21 cellular contexts compared by ENCODE assay signal in the genomic region with DNA sequence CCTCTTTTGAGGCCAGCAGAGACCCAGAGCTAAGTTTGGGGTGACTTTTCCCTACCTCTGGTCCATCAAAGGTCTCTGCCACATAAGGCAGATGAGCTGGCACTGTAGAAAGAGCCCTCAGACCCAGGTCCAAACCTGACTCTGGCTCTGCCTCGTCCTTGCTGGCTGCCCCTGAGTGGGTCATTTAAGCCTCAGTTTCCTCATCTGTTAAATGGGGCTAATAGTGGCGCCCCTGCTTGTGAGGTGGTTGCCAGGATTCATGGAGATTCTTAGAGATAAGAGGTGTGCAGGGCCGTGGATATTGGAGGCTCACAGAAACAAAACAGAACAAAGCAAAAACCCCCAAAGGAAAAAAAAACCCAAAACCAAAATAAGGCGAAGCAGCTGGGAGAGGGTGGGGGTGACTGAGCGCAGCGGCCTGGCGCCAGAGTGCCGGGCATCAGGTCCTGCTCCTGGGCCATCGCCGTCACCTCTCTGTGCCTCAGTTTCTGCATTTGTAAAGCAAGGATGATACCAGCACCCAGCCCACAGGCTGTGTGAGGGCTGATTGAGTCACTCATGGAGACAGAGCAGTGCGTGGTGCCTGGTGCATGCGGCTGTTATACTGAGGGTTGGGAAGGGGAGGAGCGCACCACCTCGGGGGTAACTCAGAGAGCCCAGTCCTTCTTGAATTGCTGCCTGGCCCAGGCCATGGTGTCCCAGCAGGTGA.
DNase-seq lines count a peak whose midpoint lies in the region; ATAC-seq and TF ChIP-seq lines count a peak whose summit lies in the region.
"Had no signal": no experiment of that assay in that cellular context is flagged by ENCODE, and none has a peak within 500 bp of the region (broad histone marks: within the 10 kb centered on the region; RNA-seq: fewer than 3 reads in every experiment).

No MANE protein-coding gene starts in this region.

- DNase-seq in activated naive CD8-positive, alpha-beta T cell treated with anti-CD3 and anti-CD28 coated beads, Interleukin-2, amount 10 ng/mL, durations not matched to agents 7 days and 5 days, result no peak
- DNase-seq in activated naive CD8-positive, alpha-beta T cell treated with anti-CD3 and anti-CD28 coated beads, Interleukin-2, amount 50 U/mL, for 24 hours, result no peak
- DNase-seq in MCF 10A (ENCODE audit: unreplicated experiment) (no peak), gastrocnemius medialis (no peak), HFFc6 (no peak), brain microvascular endothelial cell (no peak)
- DNase-seq: activated CD4-positive, CD25-positive, alpha-beta regulatory T cell treated with anti-CD3 and anti-CD28 coated beads, Interleukin-2, amount 50 U/mL, for 72 hours; cerebellar nuclear complex; dorsolateral prefrontal cortex; heart left ventricle; left colon; NCI-H748 treated with DMSO at 0.1 percent for 48 hours; stimulated activated CD4-positive, alpha-beta T cell treated with anti-CD3 and anti-CD28 coated beads, Interleukin-2, amount 100 ng/mL, for 24 hours had no signal

- no peaks in the 10 kb centered on the region for H3K9me3 Mint-ChIP-seq in activated naive CD8-positive, alpha-beta T cell treated with anti-CD3 and anti-CD28 coated beads, Interleukin-2, amount 10 ng/mL, durations not matched to agents 7 days and 5 days
- H3K9me3 Mint-ChIP-seq in activated naive CD8-positive, alpha-beta T cell treated with anti-CD3 and anti-CD28 coated beads, Interleukin-2, amount 50 U/mL, for 24 hours, result no peaks in the 10 kb centered on the region
- H3K9me3 Mint-ChIP-seq in MCF 10A (ENCODE audit: unreplicated experiment) (no peaks in the 10 kb centered on the region), HFFc6 (no peaks in the 10 kb centered on the region)
- H3K9me3 Mint-ChIP-seq: activated naive CD4-positive, alpha-beta T cell treated with anti-CD3 and anti-CD28 coated beads, Interleukin-2, amount 50 U/mL, for 72 hours; memory B cell had no signal

- no peaks in the 10 kb centered on the region for H3K36me3 ChIP-seq in HEK293 (ENCODE audit: control insufficient read depth in 2 of 2, insufficient read depth in 1 of 2, low read length in 2 of 2)
- no peaks in the 10 kb centered on the region for H3K36me3 ChIP-seq in gastrocnemius medialis
- H3K36me3 ChIP-seq in brain microvascular endothelial cell (replicated peaks), result no peaks in the 10 kb centered on the region
- H3K36me3 ChIP-seq: HAP-1, heart left ventricle, vagina had no signal

- peaks cover 4% of the 10 kb centered on the region; the same call in 1 of the 2 replicates for H3K4me1 ChIP-seq in HEK293 (ENCODE audit: control insufficient read depth, insufficient read depth, low read length)
- H3K4me1 ChIP-seq in gastrocnemius medialis, result peaks cover 30 to 36% of the 10 kb centered on the region in 2 donors
- H3K4me1 ChIP-seq: HAP-1 had no signal

- no TSS peak for BruUV-seq in MCF 10A (replicated peaks; lab: Mats Ljungman, UMichigan)

- peaks cover 8% of the 10 kb centered on the region for H3K27me3 Mint-ChIP-seq in activated naive CD8-positive, alpha-beta T cell treated with anti-CD3 and anti-CD28 coated beads, Interleukin-2, amount 10 ng/mL, durations not matched to agents 7 days and 5 days
- H3K27me3 Mint-ChIP-seq in activated naive CD8-positive, alpha-beta T cell treated with anti-CD3 and anti-CD28 coated beads, Interleukin-2, amount 50 U/mL, for 24 hours, result peaks cover 3% of the 10 kb centered on the region
- H3K27me3 Mint-ChIP-seq in MCF 10A (ENCODE audit: insufficient read depth, unreplicated experiment), result no peaks in the 10 kb centered on the region
- peaks cover 5% of the 10 kb centered on the region for H3K27me3 Mint-ChIP-seq in HFFc6 (ENCODE audit: insufficient read depth)

- H3K4me1 Mint-ChIP-seq in activated naive CD8-positive, alpha-beta T cell treated with anti-CD3 and anti-CD28 coated beads, Interleukin-2, amount 10 ng/mL, durations not matched to agents 7 days and 5 days, result peaks cover 39% of the 10 kb centered on the region
- H3K4me1 Mint-ChIP-seq in activated naive CD8-positive, alpha-beta T cell treated with anti-CD3 and anti-CD28 coated beads, Interleukin-2, amount 50 U/mL, for 24 hours, result peaks cover 8% of the 10 kb centered on the region
- H3K4me1 Mint-ChIP-seq in MCF 10A (ENCODE audit: insufficient read depth, unreplicated experiment) (peaks cover 67% of the 10 kb centered on the region), HFFc6 (ENCODE audit: low read depth) (peaks cover 62% of the 10 kb centered on the region)

- H3K9me3 ChIP-seq in HEK293 (ENCODE audit: control insufficient read depth, insufficient read depth, low read depth, low read length), result no peaks in the 10 kb centered on the region
- no peaks in the 10 kb centered on the region for H3K9me3 ChIP-seq in gastrocnemius medialis
- H3K9me3 ChIP-seq: HAP-1, heart left ventricle, vagina had no signal

- TF ChIP-seq POLR2A in gastrocnemius medialis (IDR thresholded peaks at IDR 0.05), result no peak

- intact Hi-C loops in MCF 10A (cut with micrococcal nuclease) (loop anchor here (5.0 kb wide), 2 partner anchors 44 to 109 kb away; no protein-coding TSS in a partner anchor), gastrocnemius medialis (cut with DNase I; ENCODE audit: low total_unique reads) (loop anchor here (5.0 kb wide), 1 partner anchor 84 kb away; no protein-coding TSS in a partner anchor)

- no peaks in the 10 kb centered on the region for H3K27me3 ChIP-seq in gastrocnemius medialis
- H3K27me3 ChIP-seq in brain microvascular endothelial cell (replicated peaks), result no peaks in the 10 kb centered on the region
- H3K27me3 ChIP-seq: dorsolateral prefrontal cortex, vagina had no signal

- CTCF ChIA-PET in HEK293 (lab: Yijun Ruan, JAX), result no interaction called here
- CTCF ChIA-PET in MCF 10A (lab: Yijun Ruan, JAX), result interaction anchor here (0.6 to 1.2 kb wide), 4 partner anchors 154 to 398 kb away, joined by 3 to 4 read pairs (median 3); no protein-coding TSS in a partner anchor

- peak overlapping the region; percentile 31 for H3K27ac Mint-ChIP-seq in activated naive CD8-positive, alpha-beta T cell treated with anti-CD3 and anti-CD28 coated beads, Interleukin-2, amount 10 ng/mL, durations not matched to agents 7 days and 5 days
- H3K27ac Mint-ChIP-seq in activated naive CD8-positive, alpha-beta T cell treated with anti-CD3 and anti-CD28 coated beads, Interleukin-2, amount 50 U/mL, for 24 hours, result no peak overlapping the region
- H3K27ac Mint-ChIP-seq in MCF 10A (ENCODE audit: low read depth, unreplicated experiment) (peak overlapping the region; percentile 63), HFFc6 (no peak overlapping the region)
- H3K27ac Mint-ChIP-seq: activated naive CD4-positive, alpha-beta T cell treated with anti-CD3 and anti-CD28 coated beads, Interleukin-2, amount 50 U/mL, for 72 hours; memory B cell had no signal

- no peak overlapping the region for H3K4me3 Mint-ChIP-seq in activated naive CD8-positive, alpha-beta T cell treated with anti-CD3 and anti-CD28 coated beads, Interleukin-2, amount 10 ng/mL, durations not matched to agents 7 days and 5 days
- H3K4me3 Mint-ChIP-seq in activated naive CD8-positive, alpha-beta T cell treated with anti-CD3 and anti-CD28 coated beads, Interleukin-2, amount 50 U/mL, for 24 hours, result no peak overlapping the region
- no peak overlapping the region for H3K4me3 Mint-ChIP-seq in MCF 10A (ENCODE audit: unreplicated experiment)
- no peak overlapping the region for H3K4me3 Mint-ChIP-seq in HFFc6
- H3K4me3 Mint-ChIP-seq: memory B cell had no signal

- H3K4me3 ChIP-seq in HEK293 (ENCODE audit: low read depth, low read length) (no peak overlapping the region), gastrocnemius medialis (no peak overlapping the region), brain microvascular endothelial cell (ENCODE audit: low read depth, low read length) (no peak overlapping the region)
- H3K4me3 ChIP-seq: dorsolateral prefrontal cortex, HAP-1, heart left ventricle, smooth muscle cell, vagina had no signal

- H3K27ac ChIP-seq in HEK293 (ENCODE audit: extremely low read depth, low read depth, low read length) (no peak overlapping the region), gastrocnemius medialis (peak overlapping the region; percentile 89 to 93 (median 92)), brain microvascular endothelial cell (no peak overlapping the region)
- H3K27ac ChIP-seq: C4-2B, dorsolateral prefrontal cortex, heart left ventricle, vagina had no signal

- in situ Hi-C loops in gastrocnemius medialis (cut with MboI; ENCODE audit: low sequenced_read_pairs in 4 of 4), result loop anchor here in 1 of 4 donors (25.0 kb wide), 1 partner anchor 89 kb away; no protein-coding TSS in a partner anchor
- in situ Hi-C loops in brain microvascular endothelial cell (cut with HindIII; ENCODE audit: low pct_ligation_motif_present, low sequenced_read_pairs), result no loop called here

- TF ChIP-seq CTCF in HEK293 (tag by site-specific recombination; IDR thresholded peaks at IDR 0.05), result no peak
- no peak for TF ChIP-seq CTCF in MCF 10A (IDR thresholded peaks at IDR 0.05; ENCODE audit: unreplicated experiment)
- no peak for TF ChIP-seq CTCF in gastrocnemius medialis (IDR thresholded peaks at IDR 0.05 in 4 of 5, conservative IDR thresholded peaks at IDR 0.05 in 1 of 5)
- no peak for TF ChIP-seq CTCF in HFFc6 (IDR thresholded peaks at IDR 0.05)
- no peak for TF ChIP-seq CTCF in brain microvascular endothelial cell (IDR thresholded peaks at IDR 0.05; ENCODE audit: low read depth, low read length, missing control alignments)

- POLR2A ChIA-PET in activated naive CD8-positive, alpha-beta T cell treated with anti-CD3 and anti-CD28 coated beads, Interleukin-2, amount 10 ng/mL, durations not matched to agents 7 days and 5 days (lab: Charles Lee), result interaction anchor here (0.6 kb wide), 1 partner anchor 26 kb away, joined by 3 read pairs; no protein-coding TSS in a partner anchor
- POLR2A ChIA-PET in HEK293 (lab: Yijun Ruan, JAX) (no interaction called here), MCF 10A (lab: Yijun Ruan, JAX) (interaction anchor here (1.0 to 2.2 kb wide), 4 partner anchors 11 to 46 kb away, joined by 3 to 7 read pairs (median 4); no protein-coding TSS in a partner anchor)

- peaks cover 2% of the 10 kb centered on the region for H3K36me3 Mint-ChIP-seq in activated naive CD8-positive, alpha-beta T cell treated with anti-CD3 and anti-CD28 coated beads, Interleukin-2, amount 10 ng/mL, durations not matched to agents 7 days and 5 days
- no peaks in the 10 kb centered on the region for H3K36me3 Mint-ChIP-seq in activated naive CD8-positive, alpha-beta T cell treated with anti-CD3 and anti-CD28 coated beads, Interleukin-2, amount 50 U/mL, for 24 hours (ENCODE audit: low read depth)
- H3K36me3 Mint-ChIP-seq in MCF 10A (ENCODE audit: insufficient read depth, unreplicated experiment), result no peaks in the 10 kb centered on the region
- H3K36me3 Mint-ChIP-seq in HFFc6 (ENCODE audit: low read depth), result no peaks in the 10 kb centered on the region
- H3K36me3 Mint-ChIP-seq: activated naive CD4-positive, alpha-beta T cell treated with anti-CD3 and anti-CD28 coated beads, Interleukin-2, amount 50 U/mL, for 72 hours; memory B cell had no signal

- ATAC-seq in activated naive CD8-positive, alpha-beta T cell treated with anti-CD3 and anti-CD28 coated beads, Interleukin-2, amount 10 ng/mL, durations not matched to agents 7 days and 5 days (ENCODE audit: low read depth), result peak; percentile 15
- no peak for ATAC-seq in activated naive CD8-positive, alpha-beta T cell treated with anti-CD3 and anti-CD28 coated beads, Interleukin-2, amount 50 U/mL, for 24 hours
- ATAC-seq in gastrocnemius medialis (no peak), GM19324 (IDR thresholded peaks at IDR 0.05; ENCODE audit: low FRiP score, unreplicated experiment) (no peak)
- ATAC-seq: heart left ventricle, left colon had no signal

Comparison
In these comparisons a context has a peak if more than half of its experiments do, and no peak if none do; other contexts are left out.
1. H3K27ac Mint-ChIP-seq: peak in activated naive CD8-positive, alpha-beta T cell treated with anti-CD3 and anti-CD28 coated beads, Interleukin-2, amount 10 ng/mL, durations not matched to agents 7 days and 5 days (single experiment) and MCF 10A (single experiment); none in activated naive CD8-positive, alpha-beta T cell treated with anti-CD3 and anti-CD28 coated beads, Interleukin-2, amount 50 U/mL, for 24 hours (single experiment) and HFFc6 (single experiment).
2. H3K27ac ChIP-seq: peak in gastrocnemius medialis (4 of 4); none in HEK293 (single experiment) and brain microvascular endothelial cell (single experiment).